Comparison of ENCODE assay signal across 8 cellular contexts in genomic region chr14:104723651-104724406, GRCh38. TPM values are rescaled to one million over a fixed set of nuclear protein-coding genes. Genes with fewer than 3 reads are reported as not detected.
DNase-seq lines count a peak whose midpoint lies in the region; ATAC-seq lines count a peak whose summit lies in the region.

ADSS1 (plus strand) TSS chr14:104724229; CDS start chr14:104724271, 42 bp downstream.

- no peak within 1 kb of the TSS for H3K9ac ChIP-seq in rectal smooth muscle tissue (ENCODE audit: low read length)

- H3K27me3 ChIP-seq in SJSA1 (replicated peaks) (peaks cover 5% of the 10 kb centered on the region; the same call in 1 of the 2 replicates), rectal smooth muscle tissue (ENCODE audit: control insufficient read depth, insufficient read depth, low read length) (no peaks in the 10 kb centered on the region)

- no peaks in the 10 kb centered on the region for H3K4me1 Mint-ChIP-seq in activated naive CD8-positive, alpha-beta T cell treated with anti-CD3 and anti-CD28 coated beads for 36 hours

- H3K4me3 Mint-ChIP-seq in activated naive CD8-positive, alpha-beta T cell treated with anti-CD3 and anti-CD28 coated beads for 36 hours = peak within 1 kb of the TSS; percentile 54

- DNase-seq in NCI-H1694 treated with DMSO at 0.1 percent for 48 hours (lab: John Stamatoyannopoulos, UW) (peak; percentile 34), NCI-H1694 (lab: John Stamatoyannopoulos, UW) (no peak), SJSA1 (ENCODE audit: low read depth in 1 of 2, low spot score in 2 of 2) (peak in 1 of 2 experiments; percentile 68), left ventricle myocardium superior (peak; percentile 89), amniotic stem cell (lab: John Stamatoyannopoulos, UW) (no peak)
- DNase-seq in activated naive CD8-positive, alpha-beta T cell treated with anti-CD3 and anti-CD28 coated beads for 36 hours = peak; percentile 66

- H3K9me3 Mint-ChIP-seq in activated naive CD8-positive, alpha-beta T cell treated with anti-CD3 and anti-CD28 coated beads for 36 hours = no peaks in the 10 kb centered on the region

- H3K9me3 ChIP-seq in SJSA1 (replicated peaks) = no peaks in the 10 kb centered on the region

- H3K27ac ChIP-seq in SJSA1 = no peak within 1 kb of the TSS
- no peak within 1 kb of the TSS for H3K27ac ChIP-seq in rectal smooth muscle tissue (ENCODE audit: low read depth, low read length)

- peak within 1 kb of the TSS; percentile 41 for H3K4me3 ChIP-seq in SJSA1
- H3K4me3 ChIP-seq in rectal smooth muscle tissue (ENCODE audit: low read length) = peak within 1 kb of the TSS; percentile 81

- H3K36me3 Mint-ChIP-seq in activated naive CD8-positive, alpha-beta T cell treated with anti-CD3 and anti-CD28 coated beads for 36 hours = no peaks in the 10 kb centered on the region

- intact Hi-C loops in left ventricle myocardium superior (cut with micrococcal nuclease) = no loop called here

- peaks cover 17% of the 10 kb centered on the region for H3K4me1 ChIP-seq in SJSA1 (replicated peaks)
- H3K4me1 ChIP-seq in rectal smooth muscle tissue (ENCODE audit: control insufficient read depth, insufficient read depth, low read length) = no peaks in the 10 kb centered on the region

- no peaks in the 10 kb centered on the region for H3K27me3 Mint-ChIP-seq in activated naive CD8-positive, alpha-beta T cell treated with anti-CD3 and anti-CD28 coated beads for 36 hours

- ATAC-seq in HG03159 (IDR thresholded peaks at IDR 0.05; ENCODE audit: unreplicated experiment) = peak; percentile 49
- peak; percentile 66 for ATAC-seq in left ventricle myocardium superior

- H3K36me3 ChIP-seq in SJSA1 (peaks cover 11% of the 10 kb centered on the region), rectal smooth muscle tissue (ENCODE audit: control insufficient read depth, insufficient read depth, low read length) (no peaks in the 10 kb centered on the region)

- no peak within 1 kb of the TSS for H3K27ac Mint-ChIP-seq in activated naive CD8-positive, alpha-beta T cell treated with anti-CD3 and anti-CD28 coated beads for 36 hours

RNA-seq across cellular contexts. Expression of gene ADSS1, which starts in this region (rescaled TPM):
- 0.06 and 0.34 TPM in 2 replicates for total RNA-seq in SJSA1 (2014; rRNA removed; shearing (Covaris generic))
- 1 to 10 TPM in 1 of 2 experiments, under 1 TPM in 1; 0.87 to 1.7 TPM for total RNA-seq in activated naive CD8-positive, alpha-beta T cell treated with anti-CD3 and anti-CD28 coated beads for 36 hours
- total RNA-seq in left ventricle myocardium superior = 226 TPM

Comparison
In these comparisons a context has a peak if more than half of its experiments do, and no peak if none do; other contexts are left out.
1. RNA of gene ADSS1 (total RNA-seq): 226 TPM in left ventricle myocardium superior (single experiment); 0.87 to 1.7 TPM in activated naive CD8-positive, alpha-beta T cell treated with anti-CD3 and anti-CD28 coated beads for 36 hours and 0.06 to 0.34 TPM in SJSA1; every median in the first group is over 10 times any median in the second.
2. DNase-seq: peak in NCI-H1694 treated with DMSO at 0.1 percent for 48 hours (single experiment), activated naive CD8-positive, alpha-beta T cell treated with anti-CD3 and anti-CD28 coated beads for 36 hours (single experiment) and left ventricle myocardium superior (single experiment); none in NCI-H1694 (single experiment) and amniotic stem cell (single experiment).